ENCODE assay signal across 8 cellular contexts in the genomic region with DNA sequence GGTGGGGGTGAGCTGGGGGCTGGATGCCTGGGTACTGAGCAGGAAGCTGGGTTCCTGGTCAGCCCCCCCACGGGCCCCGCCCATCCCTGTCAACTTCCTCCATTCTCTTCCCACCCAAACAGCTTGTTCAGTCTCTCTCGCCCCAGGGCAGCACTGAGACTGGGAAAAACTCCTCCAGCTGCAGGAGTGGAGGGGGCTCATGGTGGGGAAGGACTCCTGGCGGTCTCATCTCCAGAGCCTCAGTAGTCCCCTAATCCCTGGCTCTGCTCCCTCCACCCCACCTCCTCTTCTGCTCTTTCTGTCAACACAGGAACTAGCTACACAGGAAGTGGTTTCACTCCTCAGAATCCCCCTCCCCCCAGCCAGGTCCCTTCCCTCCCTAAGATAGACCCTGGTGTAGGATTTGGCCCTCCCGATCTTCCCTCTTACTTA. TPM values are rescaled to one million over a fixed set of nuclear protein-coding genes. Genes with fewer than 3 reads are reported as not detected.
DNase-seq lines count a peak whose midpoint lies in the region; ATAC-seq and TF ChIP-seq lines count a peak whose summit lies in the region.

GPSM3 (minus strand) TSS at position 36 of the 432 bp plus-strand sequence. CDS start 130 bp downstream, outside the sequence.

- H3K4me1 Mint-ChIP-seq in CD4-positive, alpha-beta memory T cell, result peaks cover 32 to 78% (median 39%) of the 10 kb centered on the region in 4 donors

- H3K9ac ChIP-seq in Loucy (ENCODE audit: low read depth, low read length, poor library complexity, severe bottlenecking), result peak within 1 kb of the TSS; percentile 96
- H3K9ac ChIP-seq in neural cell (ENCODE audit: low read length), result no peak within 1 kb of the TSS

- H3K9me2 ChIP-seq in Loucy (replicated peaks; ENCODE audit: low read depth, low read length), result no peaks in the 10 kb centered on the region
- no peaks in the 10 kb centered on the region for H3K9me2 ChIP-seq in neural cell (ENCODE audit: insufficient read depth, low read length)

- peaks cover 4% of the 10 kb centered on the region for H3K36me3 ChIP-seq in CD4-positive, alpha-beta memory T cell (ENCODE audit: insufficient read depth, low read length)
- H3K36me3 ChIP-seq in Loucy (ENCODE audit: insufficient read depth, low read length), result peaks cover 2% of the 10 kb centered on the region; the same call in 1 of the 2 replicates
- H3K36me3 ChIP-seq in neural cell (ENCODE audit: insufficient read depth, low read length), result no peaks in the 10 kb centered on the region

- no peaks in the 10 kb centered on the region for H3F3A ChIP-seq in Loucy (ENCODE audit: low read depth)
- H3F3A ChIP-seq in neural cell (ENCODE audit: insufficient read depth, low read length, poor library complexity, severe bottlenecking), result peaks cover 5% of the 10 kb centered on the region

- peak within 1 kb of the TSS; percentile 60; the same call in 1 of the 2 replicates for H2AFZ ChIP-seq in Loucy (ENCODE audit: low read length)
- no peak within 1 kb of the TSS for H2AFZ ChIP-seq in neural cell (ENCODE audit: low read depth, low read length)

- peaks cover 30 to 42% of the 10 kb centered on the region in 2 donors for H3K36me3 Mint-ChIP-seq in CD4-positive, alpha-beta memory T cell

- H4K20me1 ChIP-seq in Loucy (ENCODE audit: insufficient read depth, low read length, poor library complexity, severe bottlenecking) (peaks cover 7% of the 10 kb centered on the region), neural cell (ENCODE audit: insufficient read depth) (no peaks in the 10 kb centered on the region)

- H3K9me3 ChIP-seq in CD4-positive, alpha-beta memory T cell (ENCODE audit: control insufficient read depth in 1 of 2, low read length in 2 of 2), result no peaks in the 10 kb centered on the region
- no peaks in the 10 kb centered on the region for H3K9me3 ChIP-seq in Loucy (ENCODE audit: insufficient read depth, low read depth, low read length)
- H3K9me3 ChIP-seq in neural cell (ENCODE audit: low read length), result no peaks in the 10 kb centered on the region

- peak within 1 kb of the TSS; percentile 98 for H3K27ac ChIP-seq in CD4-positive, alpha-beta memory T cell (ENCODE audit: low read depth, low read length)
- peak within 1 kb of the TSS; percentile 91 for H3K27ac ChIP-seq in neural cell (ENCODE audit: low read length)

- intact Hi-C loops in CD4-positive, alpha-beta memory T cell (cut with micrococcal nuclease), result loop anchor here (2.0 to 10.0 kb wide), 3 partner anchors 234 to 1222 kb away; partner anchors contain the start of genes CUTA, HSD17B8, NELFE and PHF1

- peaks cover 81% of the 10 kb centered on the region for H3K79me2 ChIP-seq in Loucy (ENCODE audit: insufficient read depth, low read length)
- H3K79me2 ChIP-seq in neural cell (replicated peaks; ENCODE audit: insufficient read depth, low read length), result peaks cover 17% of the 10 kb centered on the region

- peak within 1 kb of the TSS; percentile 92 to 100 (median 99) for H3K27ac Mint-ChIP-seq in CD4-positive, alpha-beta memory T cell

- peak within 1 kb of the TSS; percentile 98 to 100 (median 99) for H3K4me3 Mint-ChIP-seq in CD4-positive, alpha-beta memory T cell

- H3K27me3 Mint-ChIP-seq in CD4-positive, alpha-beta memory T cell, result no peaks in the 10 kb centered on the region

- no peak for TF ChIP-seq RAD21 in neural cell (conservative IDR thresholded peaks at IDR 0.05)

- DNase-seq in CD4-positive, alpha-beta memory T cell, result peak; percentile 60 to 75 (median 68)
- peak; percentile 63 to 68 for DNase-seq in activated CD4-positive, alpha-beta T cell treated with anti-CD3 and anti-CD28 coated beads, Interleukin-2, amount 50 U/mL, for 48 hours
- DNase-seq in epithelial cell of esophagus (ENCODE audit: low read depth), result peak; percentile 19
- no peak for DNase-seq in epidermal melanocyte (ENCODE audit: insufficient read length, low spot score)
- no peak for DNase-seq in NCI-H2227 treated with DMSO at 0.1 percent for 48 hours (lab: John Stamatoyannopoulos, UW)

- peak within 1 kb of the TSS; percentile 81 to 99 for H3K4me3 ChIP-seq in CD4-positive, alpha-beta memory T cell (ENCODE audit: low read length in 2 of 2)
- H3K4me3 ChIP-seq in Loucy (ENCODE audit: low read length, poor library complexity, severe bottlenecking) (peak within 1 kb of the TSS; percentile 91), epithelial cell of esophagus (ENCODE audit: low read length) (no peak within 1 kb of the TSS), neural cell (ENCODE audit: low read length) (no peak within 1 kb of the TSS)

- no peak for ATAC-seq in HG03439 (IDR thresholded peaks at IDR 0.05; ENCODE audit: unreplicated experiment)

- CTCF ChIA-PET in CD4-positive, alpha-beta memory T cell (lab: Charles Lee; ENCODE audit: partially characterized antibody), result interaction anchor here (0.9 to 3.3 kb wide), 6 partner anchors 12 to 74 kb away, joined by 3 to 13 read pairs (median 5); partner anchors contain the start of gene RNF5

- TF ChIP-seq CTCF in Loucy (conservative IDR thresholded peaks at IDR 0.05; ENCODE audit: low read length) (no peak), epithelial cell of esophagus (IDR thresholded peaks at IDR 0.05; ENCODE audit: insufficient read depth, low read depth, low read length, missing control alignments) (no peak), neural cell (IDR thresholded peaks at IDR 0.05; ENCODE audit: poor library complexity, severe bottlenecking) (no peak)

- H3K4me1 ChIP-seq in CD4-positive, alpha-beta memory T cell (ENCODE audit: insufficient read depth, low read length), result peaks cover 52% of the 10 kb centered on the region
- peaks cover 62% of the 10 kb centered on the region for H3K4me1 ChIP-seq in Loucy (ENCODE audit: insufficient read depth, low read length, poor library complexity, severe bottlenecking)

- no peaks in the 10 kb centered on the region for H3K27me3 ChIP-seq in CD4-positive, alpha-beta memory T cell (ENCODE audit: insufficient read depth, low read length)
- H3K27me3 ChIP-seq in Loucy (ENCODE audit: insufficient read depth, low read length, poor library complexity, severe bottlenecking) (no peaks in the 10 kb centered on the region), neural cell (ENCODE audit: insufficient read depth, low read depth, low read length) (no peaks in the 10 kb centered on the region)

- TF ChIP-seq EP300 in neural cell (conservative IDR thresholded peaks at IDR 0.05; ENCODE audit: poor library complexity, severe bottlenecking), result no peak

- POLR2A ChIA-PET in CD4-positive, alpha-beta memory T cell (lab: Charles Lee; ENCODE audit: partially characterized antibody), result interaction anchor here (0.6 to 12.7 kb wide), 17 partner anchors 13 to 781 kb away, joined by 3 to 408 read pairs (median 5); partner anchors contain the start of genes AGPAT1, ATF6B, DXO and FKBPL

- no peaks in the 10 kb centered on the region for H3K9me3 Mint-ChIP-seq in CD4-positive, alpha-beta memory T cell

- H3K4me2 ChIP-seq in Loucy (ENCODE audit: low read depth, low read length, poor library complexity, severe bottlenecking) (peak within 1 kb of the TSS; percentile 99), neural cell (ENCODE audit: low read length) (no peak within 1 kb of the TSS)

TF ChIP-seq in neural cell, 6 proteins besides CTCF, POLR2A, EP300 and RAD21:
- TF ChIP-seq, protein P1, sequence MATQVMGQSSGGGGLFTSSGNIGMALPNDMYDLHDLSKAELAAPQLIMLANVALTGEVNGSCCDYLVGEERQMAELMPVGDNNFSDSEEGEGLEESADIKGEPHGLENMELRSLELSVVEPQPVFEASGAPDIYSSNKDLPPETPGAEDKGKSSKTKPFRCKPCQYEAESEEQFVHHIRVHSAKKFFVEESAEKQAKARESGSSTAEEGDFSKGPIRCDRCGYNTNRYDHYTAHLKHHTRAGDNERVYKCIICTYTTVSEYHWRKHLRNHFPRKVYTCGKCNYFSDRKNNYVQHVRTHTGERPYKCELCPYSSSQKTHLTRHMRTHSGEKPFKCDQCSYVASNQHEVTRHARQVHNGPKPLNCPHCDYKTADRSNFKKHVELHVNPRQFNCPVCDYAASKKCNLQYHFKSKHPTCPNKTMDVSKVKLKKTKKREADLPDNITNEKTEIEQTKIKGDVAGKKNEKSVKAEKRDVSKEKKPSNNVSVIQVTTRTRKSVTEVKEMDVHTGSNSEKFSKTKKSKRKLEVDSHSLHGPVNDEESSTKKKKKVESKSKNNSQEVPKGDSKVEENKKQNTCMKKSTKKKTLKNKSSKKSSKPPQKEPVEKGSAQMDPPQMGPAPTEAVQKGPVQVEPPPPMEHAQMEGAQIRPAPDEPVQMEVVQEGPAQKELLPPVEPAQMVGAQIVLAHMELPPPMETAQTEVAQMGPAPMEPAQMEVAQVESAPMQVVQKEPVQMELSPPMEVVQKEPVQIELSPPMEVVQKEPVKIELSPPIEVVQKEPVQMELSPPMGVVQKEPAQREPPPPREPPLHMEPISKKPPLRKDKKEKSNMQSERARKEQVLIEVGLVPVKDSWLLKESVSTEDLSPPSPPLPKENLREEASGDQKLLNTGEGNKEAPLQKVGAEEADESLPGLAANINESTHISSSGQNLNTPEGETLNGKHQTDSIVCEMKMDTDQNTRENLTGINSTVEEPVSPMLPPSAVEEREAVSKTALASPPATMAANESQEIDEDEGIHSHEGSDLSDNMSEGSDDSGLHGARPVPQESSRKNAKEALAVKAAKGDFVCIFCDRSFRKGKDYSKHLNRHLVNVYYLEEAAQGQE (IDR thresholded peaks at IDR 0.05; ENCODE audit: borderline replicate concordance), result no peak
- TF ChIP-seq TAF1 (IDR thresholded peaks at IDR 0.05; ENCODE audit: low read depth) (no peak), EZH2 (IDR thresholded peaks at IDR 0.05; ENCODE audit: borderline replicate concordance, insufficient read depth, low read length, poor library complexity, severe bottlenecking) (no peak), MXI1 (conservative IDR thresholded peaks at IDR 0.05; ENCODE audit: poor library complexity, severe bottlenecking) (no peak), POLR2AphosphoS5 (IDR thresholded peaks at IDR 0.05) (no peak), SMC3 (conservative IDR thresholded peaks at IDR 0.05; ENCODE audit: poor library complexity) (no peak)

RNA-seq across cellular contexts. Expression of gene GPSM3, which starts in this region (rescaled TPM):
- total RNA-seq in CD4-positive, alpha-beta memory T cell, result 100 to 1,000 TPM; 309 to 313 TPM
- polyA plus RNA-seq in CD4-positive, alpha-beta memory T cell, result 100 to 1,000 TPM; 110 to 165 TPM
- polyA plus RNA-seq in neural cell, result 0.88 and 1.2 TPM in 2 replicates
- polyA minus RNA-seq in neural cell, result not detected in 2 replicates

Comparison
In these comparisons a context has a peak if more than half of its experiments do, and no peak if none do; other contexts are left out.
1. RNA of gene GPSM3 (polyA plus RNA-seq): 110 to 165 TPM in CD4-positive, alpha-beta memory T cell; 0.88 to 1.2 TPM in neural cell; every median in the first group is over 10 times any median in the second.
2. DNase-seq: peak in CD4-positive, alpha-beta memory T cell (5 of 5), activated CD4-positive, alpha-beta T cell treated with anti-CD3 and anti-CD28 coated beads, Interleukin-2, amount 50 U/mL, for 48 hours (2 of 2) and epithelial cell of esophagus (single experiment); none in epidermal melanocyte (single experiment) and NCI-H2227 treated with DMSO at 0.1 percent for 48 hours (single experiment).
3. H3K4me3 ChIP-seq: peak in CD4-positive, alpha-beta memory T cell (2 of 2) and Loucy (single experiment); none in epithelial cell of esophagus (single experiment) and neural cell (single experiment).